Comparison of ENCODE assay signal across 27 cellular contexts in genomic region chr11:16610738-16611388, GRCh38.
DNase-seq lines count a peak whose midpoint lies in the region; ATAC-seq and TF ChIP-seq lines count a peak whose summit lies in the region.
"Had no signal": no experiment of that assay in that cellular context is flagged by ENCODE, and none has a peak within 500 bp of the region (broad histone marks: within the 10 kb centered on the region; RNA-seq: fewer than 3 reads in every experiment).

No MANE protein-coding gene starts in this region.

- H3K9me3 ChIP-seq in A673 (ENCODE audit: low read depth, low read length, poor library complexity, severe bottlenecking) (no peaks in the 10 kb centered on the region), SK-N-MC (ENCODE audit: low read depth, low read length) (no peaks in the 10 kb centered on the region), iPS-18a (ENCODE audit: control insufficient read depth, low read depth, low read length) (no peaks in the 10 kb centered on the region), neural progenitor cell (ENCODE audit: low read depth) (no peaks in the 10 kb centered on the region)
- H3K9me3 ChIP-seq: gastroesophageal sphincter, HAP-1, tibial nerve had no signal

- no peaks in the 10 kb centered on the region for H3K36me3 Mint-ChIP-seq in neural progenitor cell

- H3K27ac ChIP-seq in A673 (ENCODE audit: low read depth, low read length, poor library complexity, severe bottlenecking) (no peak overlapping the region), SK-N-MC (peak overlapping the region; percentile 82), iPS-18a (ENCODE audit: low read length) (no peak overlapping the region), neural progenitor cell (no peak overlapping the region)
- H3K27ac ChIP-seq: coronary artery, gastroesophageal sphincter, tibial nerve had no signal

- H3K27me3 Mint-ChIP-seq in neural progenitor cell (ENCODE audit: insufficient read depth, low read depth), result peaks cover 36% of the 10 kb centered on the region

- H3K4me1 Mint-ChIP-seq in neural progenitor cell, result peaks cover 34% of the 10 kb centered on the region

- intact Hi-C loops in A673 (cut with micrococcal nuclease; ENCODE audit: unreplicated experiment), result loop anchor here (5.0 kb wide), 2 partner anchors 589 to 1334 kb away; no protein-coding TSS in a partner anchor

- H4K20me1 ChIP-seq in neural progenitor cell (ENCODE audit: low read depth), result peaks cover 7% of the 10 kb centered on the region

- H3K4me2 ChIP-seq in neural progenitor cell, result peak overlapping the region; percentile 52

- H3K9ac ChIP-seq in SK-N-MC (ENCODE audit: insufficient read length) (peak overlapping the region; percentile 98), iPS-18a (ENCODE audit: low read length) (no peak overlapping the region), neural progenitor cell (no peak overlapping the region)

- POLR2A ChIA-PET in A673 (lab: Charles Lee; ENCODE audit: low non-redundant PET), result no interaction called here

- no peak for TF ChIP-seq CTCF in A673 (conservative IDR thresholded peaks at IDR 0.05; ENCODE audit: low read depth, low read length)
- TF ChIP-seq CTCF in neural progenitor cell (IDR thresholded peaks at IDR 0.05), result no peak

- peak overlapping the region; percentile 61 for H3K4me3 ChIP-seq in A673 (ENCODE audit: low read depth, low read length, poor library complexity, severe bottlenecking)
- H3K4me3 ChIP-seq in SK-N-MC, result peak overlapping the region; percentile 97
- H3K4me3 ChIP-seq in iPS-18a (ENCODE audit: low read length), result peak overlapping the region; percentile 15
- H3K4me3 ChIP-seq in neural progenitor cell, result peak overlapping the region; percentile 16
- H3K4me3 ChIP-seq: coronary artery, gastroesophageal sphincter, HAP-1 had no signal

- BruUV-seq in A673 (replicated peaks; lab: Mats Ljungman, UMichigan), result no TSS peak

- H3K36me3 ChIP-seq in A673 (ENCODE audit: insufficient read depth, low read length, poor library complexity, severe bottlenecking) (no peaks in the 10 kb centered on the region), SK-N-MC (ENCODE audit: insufficient read depth, low read length) (no peaks in the 10 kb centered on the region), iPS-18a (ENCODE audit: control insufficient read depth, low read depth, low read length) (no peaks in the 10 kb centered on the region), neural progenitor cell (no peaks in the 10 kb centered on the region)
- H3K36me3 ChIP-seq: gastroesophageal sphincter, HAP-1, tibial nerve had no signal

- H3K27me3 ChIP-seq in A673 (replicated peaks; ENCODE audit: insufficient read depth, low read depth, low read length, poor library complexity), result no peaks in the 10 kb centered on the region
- H3K27me3 ChIP-seq in iPS-18a (ENCODE audit: control insufficient read depth, insufficient read depth, low read length), result peaks cover 100% of the 10 kb centered on the region
- H3K27me3 ChIP-seq in neural progenitor cell, result peaks cover 100% of the 10 kb centered on the region

- no peaks in the 10 kb centered on the region for H3K9me3 Mint-ChIP-seq in neural progenitor cell
- H3K9me3 Mint-ChIP-seq: activated CD4-positive, alpha-beta T cell treated with anti-CD3 and anti-CD28 coated beads, Interleukin-2, amount 10 ng/mL, durations not matched to agents 7 days and 5 days; activated T-cell treated with anti-CD3 and anti-CD28 coated beads, Interleukin-2, amount 50 U/mL, for 72 hours had no signal

- H3K4me1 ChIP-seq in A673 (ENCODE audit: insufficient read depth, low read length, poor library complexity, severe bottlenecking) (peaks cover 14% of the 10 kb centered on the region), iPS-18a (ENCODE audit: control insufficient read depth, low read depth, low read length) (peaks cover 33% of the 10 kb centered on the region), neural progenitor cell (peaks cover 39% of the 10 kb centered on the region)

- H3K4me3 Mint-ChIP-seq in neural progenitor cell, result peak overlapping the region; percentile 94
- H3K4me3 Mint-ChIP-seq: activated CD4-positive, alpha-beta T cell treated with anti-CD3 and anti-CD28 coated beads, Interleukin-2, amount 10 ng/mL, durations not matched to agents 7 days and 5 days; B cell had no signal

- no peak for ATAC-seq in HG02571 (IDR thresholded peaks at IDR 0.05; ENCODE audit: unreplicated experiment)
- ATAC-seq: activated T-cell treated with anti-CD3 and anti-CD28 coated beads, Interleukin-2, amount 50 U/mL, for 72 hours; gastroesophageal sphincter; left colon; naive thymus-derived CD4-positive, alpha-beta T cell; SK-N-SH treated with all-trans-retinoic acid at 6 μM for 48 hours had no signal

- H3K79me2 ChIP-seq in neural progenitor cell (ENCODE audit: low read depth), result no peaks in the 10 kb centered on the region

- DNase-seq in A673 (ENCODE audit: low spot score), result no peak
- no peak for DNase-seq in SK-N-MC (ENCODE audit: low read depth, low spot score)
- DNase-seq in neural progenitor cell (ENCODE audit: low spot score), result peak; percentile 58
- no peak for DNase-seq in amygdala (lab: John Stamatoyannopoulos, UW)
- DNase-seq in inferior parietal cortex (ENCODE audit: extremely low spot score), result no peak
- DNase-seq in NCI-H2227 treated with DMSO at 0.1 percent for 48 hours (lab: John Stamatoyannopoulos, UW), result no peak
- DNase-seq: activated CD4-positive, alpha-beta T cell treated with anti-CD3 and anti-CD28 coated beads, Interleukin-2, amount 10 ng/mL, durations not matched to agents 7 days and 5 days; activated naive CD4-positive, alpha-beta T cell treated with Interleukin-2 at 50 U/mL for 16 hours; activated T-cell treated with anti-CD3 and anti-CD28 coated beads, Interleukin-2, amount 50 U/mL, for 72 hours; amniotic stem cell; CD8-positive, alpha-beta memory T cell; DMS153; left colon; naive thymus-derived CD4-positive, alpha-beta T cell; NCI-H1105; NCI-H2081; NCI-H345; NCI-H774; RPMI8226 had no signal

- CTCF ChIA-PET in A673 (lab: Charles Lee), result no interaction called here

- H3K27ac Mint-ChIP-seq in neural progenitor cell, result no peak overlapping the region
- H3K27ac Mint-ChIP-seq: activated CD4-positive, alpha-beta T cell treated with anti-CD3 and anti-CD28 coated beads, Interleukin-2, amount 10 ng/mL, durations not matched to agents 7 days and 5 days; B cell had no signal

- peaks cover 31% of the 10 kb centered on the region for H3F3A ChIP-seq in neural progenitor cell (ENCODE audit: low read depth)

- no peak overlapping the region for H2AFZ ChIP-seq in neural progenitor cell (replicated peaks)

Comparison
In these comparisons a context has a peak if more than half of its experiments do, and no peak if none do; other contexts are left out.
1. H3K4me3 ChIP-seq: peak in every context shown above with its lines; median percentile 97 in SK-N-MC; 61 in A673; 16 in neural progenitor cell; 15 in iPS-18a.